In the genomic region with DNA sequence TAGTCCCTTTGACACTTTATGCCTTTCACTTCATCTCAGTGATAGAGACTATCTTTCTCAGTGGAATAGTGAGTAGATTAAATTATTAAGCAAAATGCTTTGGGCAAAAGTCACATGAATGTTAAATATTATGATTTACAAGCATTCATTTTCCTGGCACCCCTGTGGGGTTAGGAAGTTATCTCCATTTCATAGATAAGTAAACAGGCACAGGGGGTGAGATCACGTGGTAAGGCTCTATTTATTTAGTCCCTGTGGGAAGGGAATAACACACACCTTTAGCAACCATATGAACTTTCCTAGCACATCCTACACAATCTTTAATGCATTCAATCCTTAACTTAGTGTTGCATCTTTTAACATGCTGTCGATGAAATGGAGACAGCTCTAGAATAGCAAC, we compare ENCODE assay signal across 3 cellular contexts.
TF ChIP-seq lines count a peak whose summit lies in the region.

No MANE protein-coding gene starts in this region.

TF ChIP-seq in SK-N-SH, 30 proteins besides CTCF, POLR2A, EP300 and RAD21:
- TF ChIP-seq RCOR1 (IDR thresholded peaks at IDR 0.05; ENCODE audit: low read length) (0 out of 2 replicates have a peak, but pooled peaks have one; percentile 16), SMC3 (IDR thresholded peaks at IDR 0.05; ENCODE audit: low read depth, low read length) (no peak), GATA2 (CRISPR knock-in tag; IDR thresholded peaks at IDR 0.05) (peak; percentile 20; the same call in 1 of the 2 replicates)

TF ChIP-seq in SK-N-SH treated with all-trans-retinoic acid at 6 μM for 48 hours, 23 proteins besides CTCF, POLR2A, EP300 and RAD21:
- no peak for TF ChIP-seq ZC3H10 (CRISPR knock-in tag; IDR thresholded peaks at IDR 0.05)
- no peak for TF ChIP-seq OSR1 (CRISPR knock-in tag; IDR thresholded peaks at IDR 0.05)
- TF ChIP-seq TOX (CRISPR knock-in tag; IDR thresholded peaks at IDR 0.05; ENCODE audit: borderline replicate concordance): no peak
- no peak for TF ChIP-seq RARB (CRISPR knock-in tag; IDR thresholded peaks at IDR 0.05)
- TF ChIP-seq, protein P1, sequence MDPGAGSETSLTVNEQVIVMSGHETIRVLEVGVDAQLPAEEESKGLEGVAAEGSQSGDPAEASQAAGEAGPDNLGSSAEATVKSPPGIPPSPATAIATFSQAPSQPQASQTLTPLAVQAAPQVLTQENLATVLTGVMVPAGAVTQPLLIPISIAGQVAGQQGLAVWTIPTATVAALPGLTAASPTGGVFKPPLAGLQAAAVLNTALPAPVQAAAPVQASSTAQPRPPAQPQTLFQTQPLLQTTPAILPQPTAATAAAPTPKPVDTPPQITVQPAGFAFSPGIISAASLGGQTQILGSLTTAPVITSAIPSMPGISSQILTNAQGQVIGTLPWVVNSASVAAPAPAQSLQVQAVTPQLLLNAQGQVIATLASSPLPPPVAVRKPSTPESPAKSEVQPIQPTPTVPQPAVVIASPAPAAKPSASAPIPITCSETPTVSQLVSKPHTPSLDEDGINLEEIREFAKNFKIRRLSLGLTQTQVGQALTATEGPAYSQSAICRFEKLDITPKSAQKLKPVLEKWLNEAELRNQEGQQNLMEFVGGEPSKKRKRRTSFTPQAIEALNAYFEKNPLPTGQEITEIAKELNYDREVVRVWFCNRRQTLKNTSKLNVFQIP (CRISPR knock-in tag; IDR thresholded peaks at IDR 0.05; ENCODE audit: borderline replicate concordance, low read depth): no peak
- TF ChIP-seq, protein P2, sequence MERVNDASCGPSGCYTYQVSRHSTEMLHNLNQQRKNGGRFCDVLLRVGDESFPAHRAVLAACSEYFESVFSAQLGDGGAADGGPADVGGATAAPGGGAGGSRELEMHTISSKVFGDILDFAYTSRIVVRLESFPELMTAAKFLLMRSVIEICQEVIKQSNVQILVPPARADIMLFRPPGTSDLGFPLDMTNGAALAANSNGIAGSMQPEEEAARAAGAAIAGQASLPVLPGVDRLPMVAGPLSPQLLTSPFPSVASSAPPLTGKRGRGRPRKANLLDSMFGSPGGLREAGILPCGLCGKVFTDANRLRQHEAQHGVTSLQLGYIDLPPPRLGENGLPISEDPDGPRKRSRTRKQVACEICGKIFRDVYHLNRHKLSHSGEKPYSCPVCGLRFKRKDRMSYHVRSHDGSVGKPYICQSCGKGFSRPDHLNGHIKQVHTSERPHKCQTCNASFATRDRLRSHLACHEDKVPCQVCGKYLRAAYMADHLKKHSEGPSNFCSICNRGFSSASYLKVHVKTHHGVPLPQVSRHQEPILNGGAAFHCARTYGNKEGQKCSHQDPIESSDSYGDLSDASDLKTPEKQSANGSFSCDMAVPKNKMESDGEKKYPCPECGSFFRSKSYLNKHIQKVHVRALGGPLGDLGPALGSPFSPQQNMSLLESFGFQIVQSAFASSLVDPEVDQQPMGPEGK (CRISPR knock-in tag; IDR thresholded peaks at IDR 0.05; ENCODE audit: borderline replicate concordance): no peak
- TF ChIP-seq, protein P3, sequence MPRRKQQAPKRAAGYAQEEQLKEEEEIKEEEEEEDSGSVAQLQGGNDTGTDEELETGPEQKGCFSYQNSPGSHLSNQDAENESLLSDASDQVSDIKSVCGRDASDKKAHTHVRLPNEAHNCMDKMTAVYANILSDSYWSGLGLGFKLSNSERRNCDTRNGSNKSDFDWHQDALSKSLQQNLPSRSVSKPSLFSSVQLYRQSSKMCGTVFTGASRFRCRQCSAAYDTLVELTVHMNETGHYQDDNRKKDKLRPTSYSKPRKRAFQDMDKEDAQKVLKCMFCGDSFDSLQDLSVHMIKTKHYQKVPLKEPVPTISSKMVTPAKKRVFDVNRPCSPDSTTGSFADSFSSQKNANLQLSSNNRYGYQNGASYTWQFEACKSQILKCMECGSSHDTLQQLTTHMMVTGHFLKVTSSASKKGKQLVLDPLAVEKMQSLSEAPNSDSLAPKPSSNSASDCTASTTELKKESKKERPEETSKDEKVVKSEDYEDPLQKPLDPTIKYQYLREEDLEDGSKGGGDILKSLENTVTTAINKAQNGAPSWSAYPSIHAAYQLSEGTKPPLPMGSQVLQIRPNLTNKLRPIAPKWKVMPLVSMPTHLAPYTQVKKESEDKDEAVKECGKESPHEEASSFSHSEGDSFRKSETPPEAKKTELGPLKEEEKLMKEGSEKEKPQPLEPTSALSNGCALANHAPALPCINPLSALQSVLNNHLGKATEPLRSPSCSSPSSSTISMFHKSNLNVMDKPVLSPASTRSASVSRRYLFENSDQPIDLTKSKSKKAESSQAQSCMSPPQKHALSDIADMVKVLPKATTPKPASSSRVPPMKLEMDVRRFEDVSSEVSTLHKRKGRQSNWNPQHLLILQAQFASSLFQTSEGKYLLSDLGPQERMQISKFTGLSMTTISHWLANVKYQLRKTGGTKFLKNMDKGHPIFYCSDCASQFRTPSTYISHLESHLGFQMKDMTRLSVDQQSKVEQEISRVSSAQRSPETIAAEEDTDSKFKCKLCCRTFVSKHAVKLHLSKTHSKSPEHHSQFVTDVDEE (CRISPR knock-in tag; IDR thresholded peaks at IDR 0.05): no peak
- TF ChIP-seq ESRRG (CRISPR knock-in tag; IDR thresholded peaks at IDR 0.05): no peak
- no peak for TF ChIP-seq GLIS3 (CRISPR knock-in tag; IDR thresholded peaks at IDR 0.05)

TF ChIP-seq in K562, 482 proteins besides CTCF, POLR2A, EP300 and RAD21:
- no peak for TF ChIP-seq ZNF124 (CRISPR knock-in tag; IDR thresholded peaks at IDR 0.05)
- TF ChIP-seq, protein P4, sequence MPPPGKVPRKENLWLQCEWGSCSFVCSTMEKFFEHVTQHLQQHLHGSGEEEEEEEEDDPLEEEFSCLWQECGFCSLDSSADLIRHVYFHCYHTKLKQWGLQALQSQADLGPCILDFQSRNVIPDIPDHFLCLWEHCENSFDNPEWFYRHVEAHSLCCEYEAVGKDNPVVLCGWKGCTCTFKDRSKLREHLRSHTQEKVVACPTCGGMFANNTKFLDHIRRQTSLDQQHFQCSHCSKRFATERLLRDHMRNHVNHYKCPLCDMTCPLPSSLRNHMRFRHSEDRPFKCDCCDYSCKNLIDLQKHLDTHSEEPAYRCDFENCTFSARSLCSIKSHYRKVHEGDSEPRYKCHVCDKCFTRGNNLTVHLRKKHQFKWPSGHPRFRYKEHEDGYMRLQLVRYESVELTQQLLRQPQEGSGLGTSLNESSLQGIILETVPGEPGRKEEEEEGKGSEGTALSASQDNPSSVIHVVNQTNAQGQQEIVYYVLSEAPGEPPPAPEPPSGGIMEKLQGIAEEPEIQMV (tag; conservative IDR thresholded peaks at IDR 0.05; ENCODE audit: low read depth): no peak
- TF ChIP-seq TAF7 (tag; IDR thresholded peaks at IDR 0.05): no peak
- TF ChIP-seq, protein P5, sequence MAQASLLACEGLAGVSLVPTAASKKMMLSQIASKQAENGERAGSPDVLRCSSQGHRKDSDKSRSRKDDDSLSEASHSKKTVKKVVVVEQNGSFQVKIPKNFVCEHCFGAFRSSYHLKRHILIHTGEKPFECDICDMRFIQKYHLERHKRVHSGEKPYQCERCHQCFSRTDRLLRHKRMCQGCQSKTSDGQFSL (CRISPR knock-in tag; IDR thresholded peaks at IDR 0.05): no peak
- TF ChIP-seq, protein P5 (tag; IDR thresholded peaks at IDR 0.05): no peak
- peak in 1 of 2 experiments; percentile 45; a peak in 1 of 4 replicates for TF ChIP-seq FOXA3 (CRISPR knock-in tag; conservative IDR thresholded peaks at IDR 0.05 in 1 of 2, IDR thresholded peaks at IDR 0.05 in 1 of 2)
- TF ChIP-seq ETS2 (tag; IDR thresholded peaks at IDR 0.05; ENCODE audit: borderline replicate concordance, poor library complexity, severe bottlenecking): no peak
- no peak for TF ChIP-seq ZNF445 (CRISPR knock-in tag; IDR thresholded peaks at IDR 0.05; ENCODE audit: low read depth)
- TF ChIP-seq TCF3 (CRISPR knock-in tag; IDR thresholded peaks at IDR 0.05): no peak
- TF ChIP-seq LARP7 (IDR thresholded peaks at IDR 0.05): no peak
- TF ChIP-seq RAD51 (IDR thresholded peaks at IDR 0.05; ENCODE audit: borderline replicate concordance, low read depth): peak; percentile 35; the same call in 1 of the 2 replicates
- no peak for TF ChIP-seq ZNF24 (IDR thresholded peaks at IDR 0.05)
- TF ChIP-seq SMC3 (conservative IDR thresholded peaks at IDR 0.05; ENCODE audit: insufficient read depth, low read depth, low read length): no peak
- TF ChIP-seq, protein P6, sequence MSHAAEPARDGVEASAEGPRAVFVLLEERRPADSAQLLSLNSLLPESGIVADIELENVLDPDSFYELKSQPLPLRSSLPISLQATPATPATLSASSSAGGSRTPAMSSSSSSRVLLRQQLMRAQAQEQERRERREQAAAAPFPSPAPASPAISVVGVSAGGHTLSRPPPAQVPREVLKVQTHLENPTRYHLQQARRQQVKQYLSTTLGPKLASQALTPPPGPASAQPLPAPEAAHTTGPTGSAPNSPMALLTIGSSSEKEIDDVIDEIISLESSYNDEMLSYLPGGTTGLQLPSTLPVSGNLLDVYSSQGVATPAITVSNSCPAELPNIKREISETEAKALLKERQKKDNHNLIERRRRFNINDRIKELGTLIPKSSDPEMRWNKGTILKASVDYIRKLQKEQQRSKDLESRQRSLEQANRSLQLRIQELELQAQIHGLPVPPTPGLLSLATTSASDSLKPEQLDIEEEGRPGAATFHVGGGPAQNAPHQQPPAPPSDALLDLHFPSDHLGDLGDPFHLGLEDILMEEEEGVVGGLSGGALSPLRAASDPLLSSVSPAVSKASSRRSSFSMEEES (CRISPR knock-in tag; IDR thresholded peaks at IDR 0.05): peak; percentile 80
